8 cellular contexts compared by ENCODE assay signal in the genomic region with DNA sequence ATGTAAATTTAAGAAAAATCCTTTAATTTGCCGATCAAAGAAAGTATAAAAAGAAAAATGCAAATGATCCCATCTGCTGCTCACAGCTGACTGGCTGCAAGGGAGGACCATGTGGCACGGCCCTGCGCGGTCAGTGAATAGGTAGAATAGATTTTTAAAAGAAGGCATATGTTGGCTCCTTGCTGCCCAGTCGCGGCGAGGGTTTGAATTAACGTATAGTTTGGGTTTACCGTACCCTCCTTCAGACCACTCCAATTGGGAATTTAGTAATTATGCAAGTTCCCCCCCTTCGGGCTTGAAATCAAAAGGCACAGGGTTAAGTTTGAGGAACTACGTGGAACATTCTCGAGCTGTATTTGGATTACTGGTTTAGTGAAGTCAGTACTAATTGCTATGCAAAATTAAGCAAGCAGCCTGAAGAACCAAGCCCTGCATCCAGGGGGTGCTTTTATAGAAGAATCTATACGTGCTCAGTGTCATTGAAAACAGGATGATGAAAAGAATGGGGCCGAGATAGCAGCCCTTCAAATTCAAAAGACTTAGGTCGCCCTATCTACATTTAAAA. TPM values are rescaled to one million over a fixed set of nuclear protein-coding genes. Genes with fewer than 3 reads are reported as not detected.
DNase-seq lines count a peak whose midpoint lies in the region; ATAC-seq and FAIRE-seq lines count a peak whose summit lies in the region.
"Had no signal": no experiment of that assay in that cellular context is flagged by ENCODE, and none has a peak within 500 bp of the region (broad histone marks: within the 10 kb centered on the region; RNA-seq: fewer than 3 reads in every experiment).

No MANE protein-coding gene starts in this region.

- DNase-seq in GM18507 (ENCODE audit: extremely low spot score, insufficient read length, low read depth) (no peak), NCI-H1048 (lab: John Stamatoyannopoulos, UW) (peak; percentile 58), SW480 (ENCODE audit: low spot score) (peak; percentile 58), mucosa of gallbladder (ENCODE audit: low spot score) (peak; percentile 36)
- peak in 1 of 3 experiments; percentile 5 for DNase-seq in effector memory CD8-positive, alpha-beta T cell

- no peaks in the 10 kb centered on the region for H3K9me3 Mint-ChIP-seq in effector memory CD8-positive, alpha-beta T cell
- H3K9me3 Mint-ChIP-seq: activated naive CD4-positive, alpha-beta T cell treated with anti-CD3 and anti-CD28 coated beads, Interleukin-2, amount 50 U/mL, for 72 hours had no signal

- FAIRE-seq in GM18507 (lab: Jason Lieb, UNC): peak; percentile 51

- H3K27me3 Mint-ChIP-seq in effector memory CD8-positive, alpha-beta T cell: peaks cover 6 to 12% of the 10 kb centered on the region in 2 donors

- peak overlapping the region; percentile 78 for H3K4me3 Mint-ChIP-seq in effector memory CD8-positive, alpha-beta T cell

- ATAC-seq in effector memory CD8-positive, alpha-beta T cell (replicated peaks): no peak
- ATAC-seq in HG02970 (IDR thresholded peaks at IDR 0.05; ENCODE audit: low FRiP score, unreplicated experiment) (no peak), GM19035 (IDR thresholded peaks at IDR 0.05; ENCODE audit: unreplicated experiment) (no peak)

- H3K36me3 Mint-ChIP-seq in effector memory CD8-positive, alpha-beta T cell (ENCODE audit: insufficient read depth): peaks cover 10% of the 10 kb centered on the region

- H3K4me1 Mint-ChIP-seq in effector memory CD8-positive, alpha-beta T cell (ENCODE audit: low read depth in 2 of 2): peaks cover 7 to 8% of the 10 kb centered on the region in 2 donors

- H3K27ac Mint-ChIP-seq in effector memory CD8-positive, alpha-beta T cell: no peak overlapping the region

RNA-seq across cellular contexts. Expression of a gene that starts 1.1 kb away (rescaled TPM):
- 5.7 TPM for total RNA-seq in mucosa of gallbladder
